ENCODE assay signal across 2 cellular contexts in the genomic region with DNA sequence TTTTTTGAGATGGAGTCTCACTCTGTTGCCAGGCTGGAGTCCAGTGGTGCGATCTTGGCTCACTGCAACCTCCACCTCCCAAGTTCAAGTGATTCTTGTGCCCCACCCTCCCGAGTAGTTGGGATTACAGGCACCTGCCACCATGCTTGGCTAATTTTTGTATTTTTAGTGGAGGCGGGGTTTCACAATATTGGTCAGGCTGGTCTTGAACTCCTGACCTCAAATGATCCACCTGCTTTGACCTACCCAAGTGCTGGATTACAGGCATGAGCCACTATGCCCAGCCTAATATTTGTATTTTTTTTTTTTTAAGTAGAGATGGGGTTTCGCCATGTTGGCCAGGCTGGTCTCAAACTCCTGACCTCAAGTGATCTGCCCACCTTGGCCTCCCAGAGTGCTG. TPM values are rescaled to one million over a fixed set of nuclear protein-coding genes. Genes with fewer than 3 reads are reported as not detected.
"Had no signal": no experiment of that assay in that cellular context is flagged by ENCODE, and none has a peak within 500 bp of the region (broad histone marks: within the 10 kb centered on the region; RNA-seq: fewer than 3 reads in every experiment).

No MANE protein-coding gene starts in this region.

RNA-seq across cellular contexts. Expression of a gene that starts 15.0 kb away (rescaled TPM):
- total RNA-seq: G401, GM12878 had no signal

RNA-seq across cellular contexts. Expression of a gene that starts 17.9 kb away (rescaled TPM):
- total RNA-seq: G401 had no signal

RNA-seq across cellular contexts. Expression of a gene that starts 36.8 kb away (rescaled TPM):
- total RNA-seq: G401 had no signal

RNA-seq across cellular contexts. Expression of a gene that starts 38.6 kb away (rescaled TPM):
- total RNA-seq: G401, GM12878 had no signal
- polyA plus RNA-seq: GM12878 had no signal
